In genomic region chr13:24264976-24265375, GRCh38 we compare ENCODE assay signal across 10 cellular contexts. TPM values are rescaled to one million over a fixed set of nuclear protein-coding genes. Genes with fewer than 3 reads are reported as not detected.
DNase-seq lines count a peak whose midpoint lies in the region; ATAC-seq and TF ChIP-seq lines count a peak whose summit lies in the region.
"Had no signal": no experiment of that assay in that cellular context is flagged by ENCODE, and none has a peak within 500 bp of the region (broad histone marks: within the 10 kb centered on the region; RNA-seq: fewer than 3 reads in every experiment).

No MANE protein-coding gene starts in this region.

- no peaks in the 10 kb centered on the region for H3K9me3 Mint-ChIP-seq in activated CD4-positive, alpha-beta memory T cell treated with anti-CD3 and anti-CD28 coated beads, Interleukin-2, amount 10 ng/mL, durations not matched to agents 7 days and 5 days

- intact Hi-C loops in left ventricle myocardium inferior (cut with micrococcal nuclease): no loop called here

- peak overlapping the region; percentile 94 for H3K27ac Mint-ChIP-seq in activated CD4-positive, alpha-beta memory T cell treated with anti-CD3 and anti-CD28 coated beads, Interleukin-2, amount 10 ng/mL, durations not matched to agents 7 days and 5 days

- H3K27me3 Mint-ChIP-seq in activated CD4-positive, alpha-beta memory T cell treated with anti-CD3 and anti-CD28 coated beads, Interleukin-2, amount 10 ng/mL, durations not matched to agents 7 days and 5 days: no peaks in the 10 kb centered on the region

- peaks cover 34% of the 10 kb centered on the region for H3K4me1 ChIP-seq in left ventricle myocardium inferior

- no peak for TF ChIP-seq CTCF in left ventricle myocardium inferior (IDR thresholded peaks at IDR 0.05; ENCODE audit: borderline replicate concordance)

- no peaks in the 10 kb centered on the region for H3K36me3 ChIP-seq in left ventricle myocardium inferior

- peak overlapping the region; percentile 63 for H3K4me3 Mint-ChIP-seq in activated CD4-positive, alpha-beta memory T cell treated with anti-CD3 and anti-CD28 coated beads, Interleukin-2, amount 10 ng/mL, durations not matched to agents 7 days and 5 days

- CTCF ChIA-PET in activated CD4-positive, alpha-beta memory T cell treated with anti-CD3 and anti-CD28 coated beads, Interleukin-2, amount 10 ng/mL, durations not matched to agents 7 days and 5 days (lab: Charles Lee): interaction anchor here (1.2 to 4.9 kb wide), 4 partner anchors 10 to 25 kb away, joined by 3 to 42 read pairs (median 12); no protein-coding TSS in a partner anchor

- peaks cover 92% of the 10 kb centered on the region for H3K4me1 Mint-ChIP-seq in activated CD4-positive, alpha-beta memory T cell treated with anti-CD3 and anti-CD28 coated beads, Interleukin-2, amount 10 ng/mL, durations not matched to agents 7 days and 5 days

- no peaks in the 10 kb centered on the region for H3K27me3 ChIP-seq in left ventricle myocardium inferior (ENCODE audit: low read depth)

- H3K27ac ChIP-seq in left ventricle myocardium inferior (replicated peaks): peak overlapping the region; percentile 56

- POLR2A ChIA-PET in activated CD4-positive, alpha-beta memory T cell treated with anti-CD3 and anti-CD28 coated beads, Interleukin-2, amount 10 ng/mL, durations not matched to agents 7 days and 5 days (lab: Charles Lee): interaction anchor here (0.7 to 19.2 kb wide), 6 partner anchors 3 to 104 kb away, joined by 3 to 715 read pairs (median 4); partner anchors contain the start of gene SPATA13

- peak; percentile 92 for DNase-seq in activated CD4-positive, alpha-beta memory T cell treated with anti-CD3 and anti-CD28 coated beads, Interleukin-2, amount 10 ng/mL, durations not matched to agents 7 days and 5 days
- DNase-seq in left ventricle myocardium inferior: no peak
- peak; percentile 63 to 69 for DNase-seq in stimulated activated CD8-positive, alpha-beta memory T cell treated with anti-CD3 and anti-CD28 coated beads, Interleukin-7, amount 100 ng/mL, for 4 hours (ENCODE audit: low read depth in 2 of 2)
- DNase-seq in NCI-H1694 treated with DMSO at 0.1 percent for 48 hours (lab: John Stamatoyannopoulos, UW): no peak
- DNase-seq in GOT3 (lab: John Stamatoyannopoulos, UW): no peak
- DNase-seq in iPS-NIHi11 (ENCODE audit: low spot score): no peak

- H3K36me3 Mint-ChIP-seq in activated CD4-positive, alpha-beta memory T cell treated with anti-CD3 and anti-CD28 coated beads, Interleukin-2, amount 10 ng/mL, durations not matched to agents 7 days and 5 days (ENCODE audit: low read depth): peaks cover 43% of the 10 kb centered on the region

- peak; percentile 80 for ATAC-seq in HG03064 (IDR thresholded peaks at IDR 0.05; ENCODE audit: low read depth, unreplicated experiment)
- ATAC-seq in HG02973 (IDR thresholded peaks at IDR 0.05; ENCODE audit: unreplicated experiment): no peak
- ATAC-seq: Panc1 had no signal

- no peaks in the 10 kb centered on the region for H3K9me3 ChIP-seq in left ventricle myocardium inferior (replicated peaks)

- no peak overlapping the region for H3K4me3 ChIP-seq in left ventricle myocardium inferior

RNA-seq across cellular contexts. Expression of gene C1QTNF9, which starts 44.4 kb away (rescaled TPM):
- not detected for total RNA-seq in activated CD4-positive, alpha-beta memory T cell treated with anti-CD3 and anti-CD28 coated beads, Interleukin-2, amount 10 ng/mL, durations not matched to agents 7 days and 5 days
- total RNA-seq in left ventricle myocardium inferior: 3.0 TPM
- total RNA-seq: fibroblast of villous mesenchyme had no signal

Comparison
In these comparisons a context has a peak if more than half of its experiments do, and no peak if none do; other contexts are left out.
1. DNase-seq: peak in activated CD4-positive, alpha-beta memory T cell treated with anti-CD3 and anti-CD28 coated beads, Interleukin-2, amount 10 ng/mL, durations not matched to agents 7 days and 5 days (single experiment) and stimulated activated CD8-positive, alpha-beta memory T cell treated with anti-CD3 and anti-CD28 coated beads, Interleukin-7, amount 100 ng/mL, for 4 hours (2 of 2); none in left ventricle myocardium inferior (single experiment), NCI-H1694 treated with DMSO at 0.1 percent for 48 hours (single experiment), GOT3 (single experiment) and iPS-NIHi11 (single experiment).